ENCODE assay signal across 17 cellular contexts in the genomic region with DNA sequence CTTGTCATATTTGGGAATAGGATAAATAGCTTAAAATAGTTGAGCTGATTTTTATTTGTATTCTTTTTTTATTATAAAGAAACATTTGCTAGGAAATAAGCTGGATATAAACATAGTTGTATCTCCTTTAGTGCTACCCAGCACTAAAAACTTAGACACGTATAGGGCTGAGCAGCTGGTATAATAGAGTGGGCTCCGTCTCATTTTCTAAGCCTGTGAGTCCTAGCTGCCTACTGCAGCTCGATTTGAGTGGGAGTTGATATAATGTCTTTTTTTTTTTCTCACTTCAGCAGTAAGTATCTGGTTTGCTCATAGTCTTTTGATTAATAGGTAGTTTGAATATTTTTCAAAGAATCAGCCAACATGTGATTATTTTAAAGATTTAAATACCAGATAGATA. TPM values are rescaled to one million over a fixed set of nuclear protein-coding genes. Genes with fewer than 3 reads are reported as not detected.
DNase-seq lines count a peak whose midpoint lies in the region; ATAC-seq lines count a peak whose summit lies in the region.
"Had no signal": no experiment of that assay in that cellular context is flagged by ENCODE, and none has a peak within 500 bp of the region (broad histone marks: within the 10 kb centered on the region; RNA-seq: fewer than 3 reads in every experiment).

No MANE protein-coding gene starts in this region.

- no peak overlapping the region for H3K27ac ChIP-seq in CD4-positive, alpha-beta memory T cell (ENCODE audit: low read depth, low read length)
- H3K27ac ChIP-seq: A549 had no signal

- POLR2A ChIA-PET in CD4-positive, alpha-beta memory T cell (lab: Charles Lee; ENCODE audit: partially characterized antibody) = no interaction called here

- intact Hi-C loops in CD4-positive, alpha-beta memory T cell (cut with micrococcal nuclease) = no loop called here

- H3K4me3 ChIP-seq in HAP-1 = no peak overlapping the region
- no peak overlapping the region for H3K4me3 ChIP-seq in CD4-positive, alpha-beta memory T cell (ENCODE audit: low read length in 2 of 2)
- H3K4me3 ChIP-seq: A549 had no signal

- H3K36me3 ChIP-seq in HAP-1 (replicated peaks) = peaks cover 64% of the 10 kb centered on the region
- H3K36me3 ChIP-seq in CD4-positive, alpha-beta memory T cell (ENCODE audit: insufficient read depth, low read length) = peaks cover 42% of the 10 kb centered on the region

- H3K4me3 Mint-ChIP-seq in activated naive CD4-positive, alpha-beta T cell treated with anti-CD3 and anti-CD28 coated beads, Interleukin-2, amount 50 U/mL, for 24 hours = no peak overlapping the region
- no peak overlapping the region for H3K4me3 Mint-ChIP-seq in central memory CD8-positive, alpha-beta T cell
- H3K4me3 Mint-ChIP-seq in CD4-positive, alpha-beta memory T cell = no peak overlapping the region
- H3K4me3 Mint-ChIP-seq: CD8-positive, alpha-beta T cell had no signal

- H3K27ac Mint-ChIP-seq in activated naive CD4-positive, alpha-beta T cell treated with anti-CD3 and anti-CD28 coated beads, Interleukin-2, amount 50 U/mL, for 24 hours = peak overlapping the region; percentile 12
- H3K27ac Mint-ChIP-seq in central memory CD8-positive, alpha-beta T cell (ENCODE audit: low read depth) = peak overlapping the region; percentile 25
- peak overlapping the region in 1 of 7 donors; percentile 35 for H3K27ac Mint-ChIP-seq in CD4-positive, alpha-beta memory T cell
- H3K27ac Mint-ChIP-seq: CD8-positive, alpha-beta T cell had no signal

- no peaks in the 10 kb centered on the region for H3K9me3 Mint-ChIP-seq in activated naive CD4-positive, alpha-beta T cell treated with anti-CD3 and anti-CD28 coated beads, Interleukin-2, amount 50 U/mL, for 24 hours
- H3K9me3 Mint-ChIP-seq in central memory CD8-positive, alpha-beta T cell = no peaks in the 10 kb centered on the region
- H3K9me3 Mint-ChIP-seq in CD4-positive, alpha-beta memory T cell = no peaks in the 10 kb centered on the region
- H3K9me3 Mint-ChIP-seq: CD8-positive, alpha-beta T cell had no signal

- peaks cover 27% of the 10 kb centered on the region for H3K36me3 Mint-ChIP-seq in activated naive CD4-positive, alpha-beta T cell treated with anti-CD3 and anti-CD28 coated beads, Interleukin-2, amount 50 U/mL, for 24 hours
- peaks cover 46% of the 10 kb centered on the region for H3K36me3 Mint-ChIP-seq in central memory CD8-positive, alpha-beta T cell (ENCODE audit: insufficient read depth)
- H3K36me3 Mint-ChIP-seq in CD4-positive, alpha-beta memory T cell = peaks cover 46 to 73% of the 10 kb centered on the region in 2 donors

- in situ Hi-C loops in HAP-1 (cut with MboI; ENCODE audit: low sequenced_read_pairs) = no loop called here

- ATAC-seq in central memory CD8-positive, alpha-beta T cell (replicated peaks; ENCODE audit: extremely low read depth, poor library complexity, severe bottlenecking) = no peak
- ATAC-seq: A549; CD8-positive, alpha-beta T cell had no signal

- no peaks in the 10 kb centered on the region for H3K9me3 ChIP-seq in HAP-1
- H3K9me3 ChIP-seq in CD4-positive, alpha-beta memory T cell (ENCODE audit: control insufficient read depth in 1 of 2, low read length in 2 of 2) = no peaks in the 10 kb centered on the region
- H3K9me3 ChIP-seq: A549, Caco-2 had no signal

- no peaks in the 10 kb centered on the region for H3K27me3 Mint-ChIP-seq in activated naive CD4-positive, alpha-beta T cell treated with anti-CD3 and anti-CD28 coated beads, Interleukin-2, amount 50 U/mL, for 24 hours
- H3K27me3 Mint-ChIP-seq in central memory CD8-positive, alpha-beta T cell = no peaks in the 10 kb centered on the region
- no peaks in the 10 kb centered on the region for H3K27me3 Mint-ChIP-seq in CD4-positive, alpha-beta memory T cell

- no peaks in the 10 kb centered on the region for H3K27me3 ChIP-seq in HAP-1 (ENCODE audit: low read depth)
- no peaks in the 10 kb centered on the region for H3K27me3 ChIP-seq in CD4-positive, alpha-beta memory T cell (ENCODE audit: insufficient read depth, low read length)

- no peaks in the 10 kb centered on the region for H3K4me1 Mint-ChIP-seq in activated naive CD4-positive, alpha-beta T cell treated with anti-CD3 and anti-CD28 coated beads, Interleukin-2, amount 50 U/mL, for 24 hours
- no peaks in the 10 kb centered on the region for H3K4me1 Mint-ChIP-seq in central memory CD8-positive, alpha-beta T cell
- H3K4me1 Mint-ChIP-seq in CD4-positive, alpha-beta memory T cell = peaks cover 0 to 2% (median 0%) of the 10 kb centered on the region in 4 donors

- no peak for DNase-seq in activated naive CD4-positive, alpha-beta T cell treated with anti-CD3 and anti-CD28 coated beads, Interleukin-2, amount 50 U/mL, for 16 hours
- DNase-seq in central memory CD8-positive, alpha-beta T cell (ENCODE audit: low spot score in 2 of 2) = no peak
- DNase-seq in putamen (ENCODE audit: low spot score) (peak; percentile 49), HAP-1 (ENCODE audit: low spot score in 2 of 2) (no peak)
- DNase-seq in CD4-positive, alpha-beta memory T cell = no peak
- DNase-seq: 8988T; ACHN; AML-193; C1 segment of cervical spinal cord; Caco-2; CD8-positive, alpha-beta T cell; DMS153; DND-41; GOT3; HCEC 1CT had no signal

- CTCF ChIA-PET in CD4-positive, alpha-beta memory T cell (lab: Charles Lee; ENCODE audit: partially characterized antibody) = no interaction called here

- peaks cover 8% of the 10 kb centered on the region for H3K4me1 ChIP-seq in HAP-1
- no peaks in the 10 kb centered on the region for H3K4me1 ChIP-seq in CD4-positive, alpha-beta memory T cell (ENCODE audit: insufficient read depth, low read length)
- H3K4me1 ChIP-seq: A549, Caco-2 had no signal

RNA-seq across cellular contexts. Expression of a gene that starts 34.2 kb away (rescaled TPM):
- 10 to 100 TPM; 42.3 to 44.9 TPM for total RNA-seq in CD4-positive, alpha-beta memory T cell
- polyA plus RNA-seq in CD4-positive, alpha-beta memory T cell = 10 to 100 TPM; 50.8 to 56.6 TPM
